ENCODE assay signal across 24 cellular contexts in genomic region chr21:19995253-19995652, GRCh38.
"Had no signal": no experiment of that assay in that cellular context is flagged by ENCODE, and none has a peak within 500 bp of the region (broad histone marks: within the 10 kb centered on the region; RNA-seq: fewer than 3 reads in every experiment).

No MANE protein-coding gene starts in this region.

- H3K4me1 Mint-ChIP-seq: activated B cell treated with CpG ODN at 0.5 μM for 24 hours; activated CD4-positive, alpha-beta T cell treated with anti-CD3 and anti-CD28 coated beads for 36 hours; activated naive CD8-positive, alpha-beta T cell treated with anti-CD3 and anti-CD28 coated beads, Interleukin-2, amount 50 U/mL, for 24 hours; nephron; stimulated activated effector memory CD8-positive, alpha-beta T cell treated with anti-CD3 and anti-CD28 coated beads, Interleukin-12 subunit alpha, Interleukin-12 subunit beta, amount 100 ng/mL, for 72 hours had no signal

- H3K4me1 ChIP-seq: esophagus squamous epithelium, gastrocnemius medialis, right lobe of liver, stomach, suprapubic skin, tibial nerve had no signal

- H3K27me3 ChIP-seq: esophagus squamous epithelium, gastrocnemius medialis, right lobe of liver, stomach, suprapubic skin, tibial nerve had no signal

- H3K36me3 Mint-ChIP-seq: stimulated activated effector memory CD8-positive, alpha-beta T cell treated with anti-CD3 and anti-CD28 coated beads, Interleukin-12 subunit alpha, Interleukin-12 subunit beta, amount 100 ng/mL, for 72 hours had no signal

- DNase-seq: activated B cell treated with CpG ODN at 0.5 μM for 24 hours; activated CD4-positive, alpha-beta T cell treated with anti-CD3 and anti-CD28 coated beads for 36 hours; activated CD4-positive, alpha-beta T cell treated with anti-CD3 and anti-CD28 coated beads, Interleukin-2, amount 50 U/mL, for 4 hours; activated CD8-positive, alpha-beta memory T cell treated with anti-CD3 and anti-CD28 coated beads, Interleukin-2, amount 50 U/mL, for 48 hours; activated effector memory CD4-positive, alpha-beta T cell treated with anti-CD3 and anti-CD28 coated beads, Interleukin-2, amount 50 U/mL, for 16 hours; activated naive CD4-positive, alpha-beta T cell treated with anti-CD3 and anti-CD28 coated beads, Interleukin-2, amount 50 U/mL, for 16 hours; activated naive CD8-positive, alpha-beta T cell treated with anti-CD3 and anti-CD28 coated beads, Interleukin-2, amount 50 U/mL, for 24 hours; cerebellar nuclear complex; esophagus squamous epithelium; gastrocnemius medialis; hypothalamus; left ventricle myocardium superior; midbrain; nucleus accumbens; posterior cingulate gyrus; right lobe of liver; stimulated activated CD4-positive, alpha-beta T cell treated with anti-CD3 and anti-CD28 coated beads, Interleukin-2, amount 100 ng/mL, for 24 hours; stomach had no signal

- H3K27ac Mint-ChIP-seq: activated B cell treated with CpG ODN at 0.5 μM for 24 hours; activated CD4-positive, alpha-beta T cell treated with anti-CD3 and anti-CD28 coated beads for 36 hours; activated naive CD8-positive, alpha-beta T cell treated with anti-CD3 and anti-CD28 coated beads, Interleukin-2, amount 50 U/mL, for 24 hours; nephron; stimulated activated effector memory CD8-positive, alpha-beta T cell treated with anti-CD3 and anti-CD28 coated beads, Interleukin-12 subunit alpha, Interleukin-12 subunit beta, amount 100 ng/mL, for 72 hours had no signal

- H3K36me3 ChIP-seq: esophagus squamous epithelium, gastrocnemius medialis, right lobe of liver, stomach, suprapubic skin, tibial nerve had no signal

- H3K27me3 Mint-ChIP-seq: activated B cell treated with CpG ODN at 0.5 μM for 24 hours; activated CD4-positive, alpha-beta T cell treated with anti-CD3 and anti-CD28 coated beads for 36 hours; activated naive CD8-positive, alpha-beta T cell treated with anti-CD3 and anti-CD28 coated beads, Interleukin-2, amount 50 U/mL, for 24 hours had no signal

- H3K4me3 Mint-ChIP-seq: activated B cell treated with CpG ODN at 0.5 μM for 24 hours; activated CD4-positive, alpha-beta T cell treated with anti-CD3 and anti-CD28 coated beads for 36 hours; activated naive CD8-positive, alpha-beta T cell treated with anti-CD3 and anti-CD28 coated beads, Interleukin-2, amount 50 U/mL, for 24 hours; nephron; stimulated activated effector memory CD8-positive, alpha-beta T cell treated with anti-CD3 and anti-CD28 coated beads, Interleukin-12 subunit alpha, Interleukin-12 subunit beta, amount 100 ng/mL, for 72 hours had no signal

- H3K4me3 ChIP-seq: coronary artery, esophagus squamous epithelium, gastrocnemius medialis, right lobe of liver, skin epidermis, stomach, suprapubic skin, tibial nerve had no signal

- ATAC-seq: activated CD4-positive, alpha-beta T cell treated with anti-CD3 and anti-CD28 coated beads for 36 hours; activated naive CD8-positive, alpha-beta T cell treated with anti-CD3 and anti-CD28 coated beads, Interleukin-2, amount 50 U/mL, for 24 hours; gastrocnemius medialis; left ventricle myocardium superior; right lobe of liver; stimulated activated effector memory CD8-positive, alpha-beta T cell treated with anti-CD3 and anti-CD28 coated beads, Interleukin-12 subunit alpha, Interleukin-12 subunit beta, amount 100 ng/mL, for 72 hours had no signal

- H3K9me3 ChIP-seq: gastrocnemius medialis, right lobe of liver, suprapubic skin, tibial nerve had no signal

- H3K27ac ChIP-seq: coronary artery, esophagus squamous epithelium, gastrocnemius medialis, right lobe of liver, skin epidermis, stomach, suprapubic skin, tibial nerve had no signal
